Comparison of ENCODE assay signal across 17 cellular contexts in the genomic region with DNA sequence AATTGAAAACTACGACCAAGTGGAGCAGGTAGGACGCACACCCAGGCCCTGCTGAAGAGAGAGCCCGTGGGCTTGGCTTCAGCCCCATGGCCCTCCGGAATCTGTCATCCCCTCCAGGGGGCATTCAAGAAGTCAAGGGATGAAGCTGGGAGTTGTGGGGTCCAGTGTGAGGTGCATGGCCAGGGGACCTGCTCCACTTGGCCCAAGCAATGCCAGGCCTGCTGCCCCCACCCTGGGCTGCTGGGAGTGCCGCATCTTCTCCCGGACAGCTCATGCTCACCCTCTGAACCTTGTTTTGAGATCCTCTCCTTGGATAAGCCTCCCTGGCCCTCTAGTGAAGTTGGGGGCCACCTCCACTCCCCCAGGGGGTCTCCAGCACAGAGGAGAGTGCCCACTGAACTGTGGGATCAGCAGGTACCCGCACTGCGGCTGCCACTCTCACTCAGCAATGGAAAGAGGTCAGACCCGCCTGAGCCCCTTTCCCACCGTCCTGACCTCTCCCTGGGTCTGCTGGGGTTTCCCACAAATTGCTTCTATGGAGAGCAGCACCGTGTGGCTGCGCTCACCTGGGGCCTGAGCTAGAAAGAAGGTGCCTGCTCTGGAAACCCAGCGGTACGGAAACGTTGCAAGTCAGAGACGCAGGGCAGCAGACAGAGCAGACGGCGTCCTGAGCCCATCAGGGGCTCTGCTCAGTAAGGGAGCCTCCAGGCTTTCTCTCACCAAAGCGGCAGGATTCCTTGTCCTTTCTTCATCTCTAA. TPM values are rescaled to one million over a fixed set of nuclear protein-coding genes. Genes with fewer than 3 reads are reported as not detected.
DNase-seq lines count a peak whose midpoint lies in the region; ATAC-seq, FAIRE-seq and TF ChIP-seq lines count a peak whose summit lies in the region.
"Had no signal": no experiment of that assay in that cellular context is flagged by ENCODE, and none has a peak within 500 bp of the region (broad histone marks: within the 10 kb centered on the region; RNA-seq: fewer than 3 reads in every experiment).

No MANE protein-coding gene starts in this region.

- H3K9me3 ChIP-seq in right cardiac atrium (ENCODE audit: control insufficient read depth, low read length) (no peaks in the 10 kb centered on the region), right atrium auricular region (peaks cover 4 to 9% of the 10 kb centered on the region in 2 donors), pancreas (no peaks in the 10 kb centered on the region), small intestine (ENCODE audit: control insufficient read depth, low read depth) (no peaks in the 10 kb centered on the region), stomach (peaks cover 0 to 8% (median 5%) of the 10 kb centered on the region in 4 donors)

- TF ChIP-seq EP300 in stomach (IDR thresholded peaks at IDR 0.05): no peak

- intact Hi-C loops in right cardiac atrium (cut with DNase I) (no loop called here), activated B cell treated with CpG ODN at 0.5 μM for 24 hours (cut with micrococcal nuclease) (no loop called here), pancreas (cut with DNase I) (no loop called here), stomach (cut with DNase I; ENCODE audit: low total_unique reads) (no loop called here)

- no peaks in the 10 kb centered on the region for H3K27me3 Mint-ChIP-seq in activated B cell treated with CpG ODN at 0.5 μM for 24 hours

- H3K27me3 ChIP-seq in right cardiac atrium (ENCODE audit: control insufficient read depth, insufficient read depth): no peaks in the 10 kb centered on the region
- no peaks in the 10 kb centered on the region for H3K27me3 ChIP-seq in right atrium auricular region
- H3K27me3 ChIP-seq in pancreas: no peaks in the 10 kb centered on the region
- H3K27me3 ChIP-seq in small intestine (ENCODE audit: control insufficient read depth in 2 of 2, insufficient read depth in 2 of 2, low read length in 2 of 2): no peaks in the 10 kb centered on the region
- no peaks in the 10 kb centered on the region for H3K27me3 ChIP-seq in stomach

- ATAC-seq in right cardiac atrium (no peak), activated B cell treated with CpG ODN at 0.5 μM for 24 hours (ENCODE audit: low read depth) (no peak), pancreas (peak; percentile 1 to 12 (median 5)), HG02610 (IDR thresholded peaks at IDR 0.05; ENCODE audit: unreplicated experiment) (no peak)

- DNase-seq in right cardiac atrium (peak in 2 of 3 donors; percentile 32 to 48), right atrium auricular region (ENCODE audit: low spot score) (no peak), activated B cell treated with CpG ODN at 0.5 μM for 24 hours (no peak), pancreas (peak in 1 of 6 donors; percentile 52), small intestine (no peak), stomach (no peak), middle frontal gyrus (ENCODE audit: extremely low spot score, low spot score) (no peak)
- DNase-seq: CD4-positive, alpha-beta memory T cell; GOT3; KG1; NCI-H1092; NCI-H1694; NCI-H510A; NCI-H82 had no signal

- peaks cover 4% of the 10 kb centered on the region for H3K9me3 Mint-ChIP-seq in activated B cell treated with CpG ODN at 0.5 μM for 24 hours

- FAIRE-seq in pancreas (lab: Jason Lieb, UNC): no peak
- no peak for FAIRE-seq in small intestine (lab: Jason Lieb, UNC)

- H3K36me3 Mint-ChIP-seq in activated B cell treated with CpG ODN at 0.5 μM for 24 hours (ENCODE audit: low read depth): peaks cover 3% of the 10 kb centered on the region

- H3K36me3 ChIP-seq in right atrium auricular region: no peaks in the 10 kb centered on the region
- no peaks in the 10 kb centered on the region for H3K36me3 ChIP-seq in pancreas
- H3K36me3 ChIP-seq in small intestine (ENCODE audit: control insufficient read depth in 2 of 2, insufficient read depth in 2 of 2, low read length in 2 of 2): no peaks in the 10 kb centered on the region
- H3K36me3 ChIP-seq in stomach: no peaks in the 10 kb centered on the region
- H3K36me3 ChIP-seq: SJSA1 had no signal

- TF ChIP-seq CTCF in right atrium auricular region (IDR thresholded peaks at IDR 0.05): no peak
- TF ChIP-seq CTCF in activated B cell treated with CpG ODN at 0.5 μM for 24 hours (IDR thresholded peaks at IDR 0.05): no peak
- TF ChIP-seq CTCF in pancreas (IDR thresholded peaks at IDR 0.05): no peak
- no peak for TF ChIP-seq CTCF in stomach (IDR thresholded peaks at IDR 0.05)

- POLR2A ChIA-PET in activated B cell treated with CpG ODN at 0.5 μM for 24 hours (lab: Charles Lee): interaction anchor here (0.8 to 3.8 kb wide), 8 partner anchors 9 to 74 kb away, joined by 4 to 87 read pairs (median 14); a partner anchor contains a TSS

- CTCF ChIA-PET in activated B cell treated with CpG ODN at 0.5 μM for 24 hours (lab: Charles Lee): interaction anchor here (0.8 to 1.8 kb wide), 3 partner anchors 9 to 29 kb away, joined by 5 to 10 read pairs (median 7); no protein-coding TSS in a partner anchor

- H3K27ac Mint-ChIP-seq in activated B cell treated with CpG ODN at 0.5 μM for 24 hours: peak overlapping the region; percentile 75
- H3K27ac Mint-ChIP-seq: CD4-positive, alpha-beta memory T cell had no signal

- H3K27ac ChIP-seq in right cardiac atrium (ENCODE audit: low read length): no peak overlapping the region
- no peak overlapping the region for H3K27ac ChIP-seq in right atrium auricular region
- H3K27ac ChIP-seq in pancreas: peak overlapping the region in 2 of 4 donors; percentile 22 to 42
- no peak overlapping the region for H3K27ac ChIP-seq in small intestine (ENCODE audit: low read depth in 1 of 2, low read length in 1 of 2)
- no peak overlapping the region for H3K27ac ChIP-seq in stomach
- H3K27ac ChIP-seq: SJSA1 had no signal

- H3K4me3 Mint-ChIP-seq in activated B cell treated with CpG ODN at 0.5 μM for 24 hours: no peak overlapping the region
- H3K4me3 Mint-ChIP-seq: CD4-positive, alpha-beta memory T cell had no signal

- H3K4me1 Mint-ChIP-seq in activated B cell treated with CpG ODN at 0.5 μM for 24 hours: peaks cover 65% of the 10 kb centered on the region

- no peak for TF ChIP-seq POLR2A in stomach (IDR thresholded peaks at IDR 0.05)

- H3K4me1 ChIP-seq in right cardiac atrium (ENCODE audit: control insufficient read depth, insufficient read depth, low read length) (no peaks in the 10 kb centered on the region), right atrium auricular region (peaks cover 0 to 14% of the 10 kb centered on the region in 2 donors), pancreas (peaks cover 0 to 11% (median 7%) of the 10 kb centered on the region in 3 donors), small intestine (ENCODE audit: control insufficient read depth in 2 of 2, insufficient read depth in 1 of 2, low read depth in 1 of 2, low read length in 1 of 2) (peaks cover 0 to 3% of the 10 kb centered on the region in 2 donors), stomach (peaks cover 14 to 26% (median 18%) of the 10 kb centered on the region in 4 donors)

- H3K4me3 ChIP-seq in right cardiac atrium (ENCODE audit: low read length) (no peak overlapping the region), right atrium auricular region (no peak overlapping the region), pancreas (peak overlapping the region in 1 of 4 donors; percentile 8), small intestine (ENCODE audit: low read depth in 1 of 2, low read length in 2 of 2) (no peak overlapping the region), stomach (no peak overlapping the region)
- H3K4me3 ChIP-seq: SJSA1 had no signal

- 85% methylated on average over 19 of the region's 19 CpGs for WGBS in right cardiac atrium
- WGBS in pancreas, 2 donors: 66% methylated on average over 19 of the region's 19 CpGs
- 83 to 85% (median 84%) methylated on average over 19 of the region's 19 CpGs for WGBS in small intestine, 3 donors
- WGBS in stomach, 5 donors: 77 to 85% (median 82%) methylated on average over 16 to 19 of the region's 19 CpGs

RNA-seq across cellular contexts. Expression of a gene that starts 5.0 kb away (rescaled TPM):
- 10 to 100 TPM in 2 of 4 donors, 1 to 10 TPM in 2; 6.2 to 17.4 (median 9.6) TPM for total RNA-seq in right cardiac atrium
- polyA plus RNA-seq in right cardiac atrium: 4.2 TPM
- total RNA-seq in right atrium auricular region: 10 to 100 TPM in 1 of 2 donors, 1 to 10 TPM in 1; 5.7 to 11.2 TPM
- total RNA-seq in activated B cell treated with CpG ODN at 0.5 μM for 24 hours: 5.2 and 7.0 TPM in 2 replicates
- 1 to 10 TPM; 4.3 to 8.6 (median 6.0) TPM for total RNA-seq in pancreas
- 10 to 100 TPM in 1 of 2 donors, 1 to 10 TPM in 1; 6.1 to 13.1 TPM for polyA plus RNA-seq in pancreas
- 10 to 100 TPM in 1 of 3 donors, 1 to 10 TPM in 2; 1.1 to 12.7 (median 6.6) TPM for polyA plus RNA-seq in small intestine
- 10 to 100 TPM in 2 of 5 donors, 1 to 10 TPM in 3; 3.1 to 28.0 (median 9.4) TPM for total RNA-seq in stomach
- 1 to 10 TPM; 2.3 to 5.8 (median 2.4) TPM for polyA plus RNA-seq in stomach
- total RNA-seq: M059J had no signal

RNA-seq across cellular contexts. Expression of a gene that starts 35.5 kb away (rescaled TPM):
- total RNA-seq in right cardiac atrium: 10 to 100 TPM in 3 of 4 donors, 1 to 10 TPM in 1; 6.6 to 17.1 (median 11.1) TPM
- 5.4 TPM for polyA plus RNA-seq in right cardiac atrium
- total RNA-seq in right atrium auricular region: 10 to 100 TPM in 1 of 2 donors, 1 to 10 TPM in 1; 8.9 to 13.9 TPM
- 104 and 135 TPM in 2 replicates for total RNA-seq in activated B cell treated with CpG ODN at 0.5 μM for 24 hours
- 10 to 100 TPM; 12.5 to 28.0 (median 18.1) TPM for total RNA-seq in pancreas
- polyA plus RNA-seq in pancreas: 10 to 100 TPM; 23.4 to 23.6 TPM
- polyA plus RNA-seq in small intestine: 1 to 10 TPM in 2 of 3 donors, under 1 TPM in 1; 0.45 to 8.2 (median 4.3) TPM
- 10 to 100 TPM; 22.8 to 96.2 (median 52.5) TPM for total RNA-seq in stomach
- polyA plus RNA-seq in stomach: 10 to 100 TPM; 12.0 to 18.2 (median 13.9) TPM

Comparison
In these comparisons a context has a peak if more than half of its experiments do, and no peak if none do; other contexts are left out.
1. DNase-seq: peak in right cardiac atrium (2 of 3); none in right atrium auricular region (single experiment), activated B cell treated with CpG ODN at 0.5 μM for 24 hours (single experiment), small intestine (single experiment), stomach (single experiment) and middle frontal gyrus (single experiment).
2. ATAC-seq: peak in pancreas (4 of 4); none in right cardiac atrium (0 of 2), activated B cell treated with CpG ODN at 0.5 μM for 24 hours (single experiment) and HG02610 (single experiment).